Comparison of ENCODE assay signal across 17 cellular contexts in genomic region chr2:7428444-7429204, GRCh38.
A peak's percentile ranks its signal among the peaks of the same experiment; 100 is the strongest.
DNase-seq lines count a peak whose midpoint lies in the region; ATAC-seq and TF ChIP-seq lines count a peak whose summit lies in the region.
"Had no signal": no experiment of that assay in that cellular context is flagged by ENCODE, and none has a peak within 500 bp of the region (broad histone marks: within the 10 kb centered on the region; RNA-seq: fewer than 3 reads in every experiment).

No MANE protein-coding gene starts in this region.

- H3K9me3 ChIP-seq in BLaER1 (peaks cover 6% of the 10 kb centered on the region; the same call in 1 of the 2 replicates), PC-3 (ENCODE audit: low read length) (no peaks in the 10 kb centered on the region)
- H3K9me3 ChIP-seq in CD8-positive, alpha-beta T cell (ENCODE audit: low read length): no peaks in the 10 kb centered on the region
- H3K9me3 ChIP-seq: mucosa of descending colon, suprapubic skin had no signal

- H3K27ac Mint-ChIP-seq in CD8-positive, alpha-beta T cell: peak overlapping the region; percentile 98
- peak overlapping the region; percentile 94 for H3K27ac Mint-ChIP-seq in activated naive CD8-positive, alpha-beta T cell treated with anti-CD3 and anti-CD28 coated beads, Interleukin-2, amount 50 U/mL, for 24 hours
- H3K27ac Mint-ChIP-seq in osteocyte (ENCODE audit: unreplicated experiment): no peak overlapping the region

- H3K27ac ChIP-seq in BLaER1 (peak overlapping the region; percentile 53; the same call in 1 of the 2 replicates), PC-3 (ENCODE audit: low read length) (no peak overlapping the region)
- no peak overlapping the region for H3K27ac ChIP-seq in CD8-positive, alpha-beta T cell (ENCODE audit: low read depth, low read length)
- H3K27ac ChIP-seq: esophagus muscularis mucosa, left ventricle myocardium inferior, parathyroid adenoma, suprapubic skin had no signal

- intact Hi-C loops in CD8-positive, alpha-beta T cell (cut with DNase I, micrococcal nuclease): loop anchor here (5.0 to 10.0 kb wide), 10 partner anchors 39 to 1114 kb away; no protein-coding TSS in a partner anchor
- intact Hi-C loops in PC-3 (cut with micrococcal nuclease): loop anchor here (10.0 kb wide), 3 partner anchors 386 to 1336 kb away; no protein-coding TSS in a partner anchor

- no peaks in the 10 kb centered on the region for H3K27me3 Mint-ChIP-seq in CD8-positive, alpha-beta T cell (ENCODE audit: low read depth)
- no peaks in the 10 kb centered on the region for H3K27me3 Mint-ChIP-seq in activated naive CD8-positive, alpha-beta T cell treated with anti-CD3 and anti-CD28 coated beads, Interleukin-2, amount 50 U/mL, for 24 hours
- H3K27me3 Mint-ChIP-seq in osteocyte (ENCODE audit: unreplicated experiment): peaks cover 42% of the 10 kb centered on the region

- H3K4me1 ChIP-seq in BLaER1 (peaks cover 44% of the 10 kb centered on the region), PC-3 (ENCODE audit: insufficient read depth, low read length) (no peaks in the 10 kb centered on the region)
- H3K4me1 ChIP-seq in CD8-positive, alpha-beta T cell (ENCODE audit: insufficient read depth, low read length): peaks cover 39% of the 10 kb centered on the region
- H3K4me1 ChIP-seq: parathyroid adenoma had no signal

- H3K9me2 ChIP-seq in PC-3 (replicated peaks; ENCODE audit: low read length): no peaks in the 10 kb centered on the region

- H3K4me1 Mint-ChIP-seq in CD8-positive, alpha-beta T cell (ENCODE audit: low read depth): peaks cover 50% of the 10 kb centered on the region
- H3K4me1 Mint-ChIP-seq in activated naive CD8-positive, alpha-beta T cell treated with anti-CD3 and anti-CD28 coated beads, Interleukin-2, amount 50 U/mL, for 24 hours: peaks cover 46% of the 10 kb centered on the region
- peaks cover 5% of the 10 kb centered on the region for H3K4me1 Mint-ChIP-seq in osteocyte (ENCODE audit: unreplicated experiment)

- BruUV-seq in PC-3 (replicated peaks; lab: Mats Ljungman, UMichigan): no TSS peak

- no peak for DNase-seq in CD8-positive, alpha-beta T cell
- DNase-seq in PC-3 (no peak), HCEC 1CT (no peak), osteocyte (ENCODE audit: extremely low spot score, unreplicated experiment) (no peak), NK-92 (lab: John Stamatoyannopoulos, UW; ENCODE audit: unreplicated experiment) (no peak)
- no peak for DNase-seq in activated naive CD8-positive, alpha-beta T cell treated with anti-CD3 and anti-CD28 coated beads, Interleukin-2, amount 50 U/mL, for 24 hours
- DNase-seq: left ventricle myocardium inferior; mucosa of descending colon; NCI-H1092; NCI-H2081 treated with DMSO at 0.1 percent for 48 hours; NCI-H526; stimulated activated CD4-positive, alpha-beta T cell treated with anti-CD3 and anti-CD28 coated beads, Interleukin-2, amount 100 ng/mL, for 48 hours had no signal

- H3K27me3 ChIP-seq in BLaER1: peaks cover 12% of the 10 kb centered on the region; the same call in 1 of the 2 replicates
- H3K27me3 ChIP-seq in CD8-positive, alpha-beta T cell (ENCODE audit: insufficient read depth, low read length): no peaks in the 10 kb centered on the region
- no peaks in the 10 kb centered on the region for H3K27me3 ChIP-seq in PC-3 (ENCODE audit: low read length)

- no peak for TF ChIP-seq CTCF in CD8-positive, alpha-beta T cell (IDR thresholded peaks at IDR 0.05)
- no peak for TF ChIP-seq CTCF in PC-3 (conservative IDR thresholded peaks at IDR 0.05; ENCODE audit: low read depth, low read length)
- no peak for TF ChIP-seq CTCF in osteocyte (IDR thresholded peaks at IDR 0.05)

- H3K36me3 ChIP-seq in BLaER1 (no peaks in the 10 kb centered on the region), PC-3 (ENCODE audit: low read depth, low read length) (no peaks in the 10 kb centered on the region)
- no peaks in the 10 kb centered on the region for H3K36me3 ChIP-seq in CD8-positive, alpha-beta T cell (ENCODE audit: insufficient read depth, low read length)
- H3K36me3 ChIP-seq: esophagus muscularis mucosa, left ventricle myocardium inferior, suprapubic skin had no signal

- H3K36me3 Mint-ChIP-seq in CD8-positive, alpha-beta T cell: peaks cover 6% of the 10 kb centered on the region
- peaks cover 10% of the 10 kb centered on the region for H3K36me3 Mint-ChIP-seq in activated naive CD8-positive, alpha-beta T cell treated with anti-CD3 and anti-CD28 coated beads, Interleukin-2, amount 50 U/mL, for 24 hours (ENCODE audit: low read depth)
- H3K36me3 Mint-ChIP-seq in osteocyte (ENCODE audit: unreplicated experiment): no peaks in the 10 kb centered on the region

- no peaks in the 10 kb centered on the region for H3K79me2 ChIP-seq in PC-3 (ENCODE audit: low read length)
- H3K79me2 ChIP-seq: parathyroid adenoma had no signal

- ATAC-seq in CD8-positive, alpha-beta T cell: no peak
- ATAC-seq in PC-3 (no peak), HG02588 (IDR thresholded peaks at IDR 0.05; ENCODE audit: unreplicated experiment) (no peak)
- ATAC-seq in activated naive CD8-positive, alpha-beta T cell treated with anti-CD3 and anti-CD28 coated beads, Interleukin-2, amount 50 U/mL, for 24 hours: no peak
- ATAC-seq: mucosa of descending colon had no signal

- H3F3A ChIP-seq in PC-3 (ENCODE audit: low read length, unreplicated experiment): no peaks in the 10 kb centered on the region

- H4K20me1 ChIP-seq in BLaER1 (no peaks in the 10 kb centered on the region), PC-3 (ENCODE audit: low read length) (no peaks in the 10 kb centered on the region)

- peak overlapping the region; percentile 89 for H3K4me2 ChIP-seq in BLaER1
- H3K4me2 ChIP-seq in PC-3 (ENCODE audit: low read length): no peak overlapping the region

- H3K4me3 ChIP-seq in BLaER1: no peak overlapping the region
- no peak overlapping the region for H3K4me3 ChIP-seq in CD8-positive, alpha-beta T cell (ENCODE audit: low read depth, low read length)
- no peak overlapping the region for H3K4me3 ChIP-seq in PC-3 (ENCODE audit: low read length)
- H3K4me3 ChIP-seq: esophagus muscularis mucosa, left ventricle myocardium inferior, mucosa of descending colon, suprapubic skin had no signal

- H3K4me3 Mint-ChIP-seq in CD8-positive, alpha-beta T cell: no peak overlapping the region
- H3K4me3 Mint-ChIP-seq in activated naive CD8-positive, alpha-beta T cell treated with anti-CD3 and anti-CD28 coated beads, Interleukin-2, amount 50 U/mL, for 24 hours: peak overlapping the region; percentile 60
- H3K4me3 Mint-ChIP-seq in osteocyte (ENCODE audit: unreplicated experiment): no peak overlapping the region

- H3K9ac ChIP-seq in BLaER1: no peak overlapping the region
- peak overlapping the region; percentile 27; the same call in 1 of the 2 replicates for H3K9ac ChIP-seq in PC-3 (ENCODE audit: low read length)
- H3K9ac ChIP-seq: parathyroid adenoma had no signal

- CTCF ChIA-PET in CD8-positive, alpha-beta T cell (lab: Charles Lee): interaction anchor here (1.0 to 4.9 kb wide), 26 partner anchors 9 to 1259 kb away, joined by 3 to 70 read pairs (median 6); partner anchors contain the start of gene ID2
- CTCF ChIA-PET in PC-3 (lab: Charles Lee): interaction anchor here (0.6 to 1.0 kb wide), 2 partner anchors 88 to 1905 kb away, joined by 3 to 4 read pairs; no protein-coding TSS in a partner anchor

- POLR2A ChIA-PET in CD8-positive, alpha-beta T cell (lab: Charles Lee): interaction anchor here (1.0 to 3.6 kb wide), 7 partner anchors 15 to 1256 kb away, joined by 3 to 32 read pairs (median 10); partner anchors contain the start of gene ID2
- POLR2A ChIA-PET in PC-3 (lab: Charles Lee; ENCODE audit: unreplicated experiment): no interaction called here

- peaks cover 2% of the 10 kb centered on the region for H3K9me3 Mint-ChIP-seq in CD8-positive, alpha-beta T cell
- peaks cover 5% of the 10 kb centered on the region for H3K9me3 Mint-ChIP-seq in activated naive CD8-positive, alpha-beta T cell treated with anti-CD3 and anti-CD28 coated beads, Interleukin-2, amount 50 U/mL, for 24 hours
- H3K9me3 Mint-ChIP-seq in osteocyte (ENCODE audit: unreplicated experiment): no peaks in the 10 kb centered on the region

- no peak overlapping the region for H2AFZ ChIP-seq in PC-3 (ENCODE audit: low read length)
- H2AFZ ChIP-seq: parathyroid adenoma had no signal
